Comparison of ENCODE assay signal across 1 cellular context in genomic region chr16:70573451-70574121, GRCh38.
TF ChIP-seq lines count a peak whose summit lies in the region.

No MANE protein-coding gene starts in this region.

TF ChIP-seq in IMR-90, 13 proteins besides CTCF, POLR2A, EP300 and RAD21 (continued from another document):
- no peak for TF ChIP-seq USF2 (IDR thresholded peaks at IDR 0.05; ENCODE audit: low read depth, low read length)
- no peak for TF ChIP-seq MXI1 (IDR thresholded peaks at IDR 0.05; ENCODE audit: borderline replicate concordance, low read depth, low read length)
- peak; percentile 87 for TF ChIP-seq MAFK (IDR thresholded peaks at IDR 0.05; ENCODE audit: low read depth, low read length)
- TF ChIP-seq RFX5 (IDR thresholded peaks at IDR 0.05; ENCODE audit: low read depth, low read length), result no peak
- peak; percentile 96 for TF ChIP-seq CEBPB (IDR thresholded peaks at IDR 0.05; ENCODE audit: low read depth, low read length)
